ENCODE assay signal across 1 cellular context in the genomic region with DNA sequence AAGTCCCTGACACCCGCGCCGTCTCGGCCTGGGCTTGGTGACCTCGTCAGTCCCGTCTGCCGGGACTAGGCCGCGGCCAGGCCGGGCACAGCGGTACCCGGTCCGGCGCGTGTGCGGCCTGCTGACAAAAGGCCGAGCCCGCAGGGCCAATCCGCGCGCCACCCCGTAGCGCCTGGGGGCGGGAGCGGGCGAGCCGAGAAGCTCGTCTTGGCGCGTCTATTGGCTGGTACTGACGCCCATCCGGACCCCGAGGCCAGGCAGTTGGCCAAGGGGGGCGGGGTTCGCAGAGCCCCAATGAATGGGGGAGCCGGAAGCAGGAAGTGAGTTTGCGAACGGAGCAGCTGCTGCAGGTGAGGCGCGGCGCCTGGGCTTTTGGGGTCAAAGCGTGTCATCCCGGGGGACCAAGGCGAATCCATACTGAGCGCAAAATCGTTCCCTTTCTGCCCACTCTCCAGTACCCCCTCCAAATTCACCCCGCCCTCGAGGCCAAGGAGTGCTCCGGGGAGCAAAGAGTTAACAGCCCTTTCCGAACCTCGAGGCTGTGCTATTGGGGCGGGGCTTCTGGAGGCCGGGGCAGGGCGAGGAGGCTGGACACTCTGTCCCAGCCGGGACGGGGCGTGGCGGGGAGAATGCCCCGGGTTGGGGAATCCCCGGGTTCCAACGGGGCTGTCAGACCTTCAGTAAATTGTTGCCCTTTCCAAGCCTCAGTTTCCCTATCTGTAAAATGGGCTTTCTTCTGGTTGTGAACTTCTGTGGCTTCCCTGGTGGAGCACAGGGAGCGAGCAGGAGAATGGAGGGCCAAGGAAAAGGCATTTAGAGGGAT.
TF ChIP-seq lines count a peak whose summit lies in the region.

A gene with protein sequence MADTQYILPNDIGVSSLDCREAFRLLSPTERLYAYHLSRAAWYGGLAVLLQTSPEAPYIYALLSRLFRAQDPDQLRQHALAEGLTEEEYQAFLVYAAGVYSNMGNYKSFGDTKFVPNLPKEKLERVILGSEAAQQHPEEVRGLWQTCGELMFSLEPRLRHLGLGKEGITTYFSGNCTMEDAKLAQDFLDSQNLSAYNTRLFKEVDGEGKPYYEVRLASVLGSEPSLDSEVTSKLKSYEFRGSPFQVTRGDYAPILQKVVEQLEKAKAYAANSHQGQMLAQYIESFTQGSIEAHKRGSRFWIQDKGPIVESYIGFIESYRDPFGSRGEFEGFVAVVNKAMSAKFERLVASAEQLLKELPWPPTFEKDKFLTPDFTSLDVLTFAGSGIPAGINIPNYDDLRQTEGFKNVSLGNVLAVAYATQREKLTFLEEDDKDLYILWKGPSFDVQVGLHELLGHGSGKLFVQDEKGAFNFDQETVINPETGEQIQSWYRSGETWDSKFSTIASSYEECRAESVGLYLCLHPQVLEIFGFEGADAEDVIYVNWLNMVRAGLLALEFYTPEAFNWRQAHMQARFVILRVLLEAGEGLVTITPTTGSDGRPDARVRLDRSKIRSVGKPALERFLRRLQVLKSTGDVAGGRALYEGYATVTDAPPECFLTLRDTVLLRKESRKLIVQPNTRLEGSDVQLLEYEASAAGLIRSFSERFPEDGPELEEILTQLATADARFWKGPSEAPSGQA (plus strand): TSS at position 319 of the 823 bp plus-strand sequence. CDS start 1,767 bp downstream, outside the sequence.

TF ChIP-seq in GM12878, 131 proteins besides CTCF, POLR2A, EP300 and RAD21 (continued from another document and continues in another):
- TF ChIP-seq NKRF (conservative IDR thresholded peaks at IDR 0.05), result peak; percentile 87
- TF ChIP-seq BCLAF1 (IDR thresholded peaks at IDR 0.05), result no peak
- TF ChIP-seq CREM (IDR thresholded peaks at IDR 0.05; ENCODE audit: low read depth), result peak; percentile 58
- TF ChIP-seq IKZF1 (conservative IDR thresholded peaks at IDR 0.05), result peak; percentile 74
- TF ChIP-seq RUNX3 (IDR thresholded peaks at IDR 0.05; ENCODE audit: low read length), result no peak; the same call in none of the 2 replicates
- no peak for TF ChIP-seq WRNIP1 (IDR thresholded peaks at IDR 0.05; ENCODE audit: borderline replicate concordance, low read depth, low read length)
- no peak for TF ChIP-seq SIX5 (IDR thresholded peaks at IDR 0.05; ENCODE audit: low read depth, low read length, severe bottlenecking)
- TF ChIP-seq DPF2 (IDR thresholded peaks at IDR 0.05), result peak; percentile 96
- 0 out of 2 replicates have a peak, but pooled peaks have one; percentile 71 for TF ChIP-seq RCOR1 (conservative IDR thresholded peaks at IDR 0.05; ENCODE audit: low read depth, low read length)
- TF ChIP-seq, protein P1, sequence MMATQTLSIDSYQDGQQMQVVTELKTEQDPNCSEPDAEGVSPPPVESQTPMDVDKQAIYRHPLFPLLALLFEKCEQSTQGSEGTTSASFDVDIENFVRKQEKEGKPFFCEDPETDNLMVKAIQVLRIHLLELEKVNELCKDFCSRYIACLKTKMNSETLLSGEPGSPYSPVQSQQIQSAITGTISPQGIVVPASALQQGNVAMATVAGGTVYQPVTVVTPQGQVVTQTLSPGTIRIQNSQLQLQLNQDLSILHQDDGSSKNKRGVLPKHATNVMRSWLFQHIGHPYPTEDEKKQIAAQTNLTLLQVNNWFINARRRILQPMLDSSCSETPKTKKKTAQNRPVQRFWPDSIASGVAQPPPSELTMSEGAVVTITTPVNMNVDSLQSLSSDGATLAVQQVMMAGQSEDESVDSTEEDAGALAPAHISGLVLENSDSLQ (IDR thresholded peaks at IDR 0.05), result peak; percentile 99
- TF ChIP-seq MEF2B (IDR thresholded peaks at IDR 0.05; ENCODE audit: partially characterized antibody, poor library complexity, severe bottlenecking), result peak; percentile 48
- 0 out of 2 replicates have a peak, but pooled peaks have one; percentile 37 for TF ChIP-seq TCF3 (IDR thresholded peaks at IDR 0.05; ENCODE audit: borderline replicate concordance, insufficient read depth, low read depth, low read length)
- no peak for TF ChIP-seq ZSCAN29 (IDR thresholded peaks at IDR 0.05)
- TF ChIP-seq HDGF (IDR thresholded peaks at IDR 0.05), result peak; percentile 72; the same call in 1 of the 2 replicates
- TF ChIP-seq ZNF274 (IDR thresholded peaks at IDR 0.05; ENCODE audit: insufficient read depth, insufficient read length), result no peak
- TF ChIP-seq, protein P2, sequence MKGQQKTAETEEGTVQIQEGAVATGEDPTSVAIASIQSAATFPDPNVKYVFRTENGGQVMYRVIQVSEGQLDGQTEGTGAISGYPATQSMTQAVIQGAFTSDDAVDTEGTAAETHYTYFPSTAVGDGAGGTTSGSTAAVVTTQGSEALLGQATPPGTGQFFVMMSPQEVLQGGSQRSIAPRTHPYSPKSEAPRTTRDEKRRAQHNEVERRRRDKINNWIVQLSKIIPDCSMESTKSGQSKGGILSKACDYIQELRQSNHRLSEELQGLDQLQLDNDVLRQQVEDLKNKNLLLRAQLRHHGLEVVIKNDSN (IDR thresholded peaks at IDR 0.05; ENCODE audit: borderline replicate concordance, extremely low read length, insufficient read depth, low read depth, low read length), result no peak
- peak; percentile 83; the same call in 1 of the 2 replicates for TF ChIP-seq GATAD2B (conservative IDR thresholded peaks at IDR 0.05; ENCODE audit: low read depth)
- TF ChIP-seq, protein P3, sequence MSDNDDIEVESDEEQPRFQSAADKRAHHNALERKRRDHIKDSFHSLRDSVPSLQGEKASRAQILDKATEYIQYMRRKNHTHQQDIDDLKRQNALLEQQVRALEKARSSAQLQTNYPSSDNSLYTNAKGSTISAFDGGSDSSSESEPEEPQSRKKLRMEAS (IDR thresholded peaks at IDR 0.05; ENCODE audit: low read depth, low read length), result peak; percentile 13; the same call in 1 of the 2 replicates
- no peak for TF ChIP-seq RFX5 (IDR thresholded peaks at IDR 0.05; ENCODE audit: low read depth, low read length)
- peak; percentile 33; the same call in 1 of the 2 replicates for TF ChIP-seq CBFB (IDR thresholded peaks at IDR 0.05; ENCODE audit: low read depth)
- TF ChIP-seq HCFC1 (IDR thresholded peaks at IDR 0.05; ENCODE audit: low read length), result peak; percentile 38
- no peak for TF ChIP-seq FOXK2 (IDR thresholded peaks at IDR 0.05)
- TF ChIP-seq, protein P4, sequence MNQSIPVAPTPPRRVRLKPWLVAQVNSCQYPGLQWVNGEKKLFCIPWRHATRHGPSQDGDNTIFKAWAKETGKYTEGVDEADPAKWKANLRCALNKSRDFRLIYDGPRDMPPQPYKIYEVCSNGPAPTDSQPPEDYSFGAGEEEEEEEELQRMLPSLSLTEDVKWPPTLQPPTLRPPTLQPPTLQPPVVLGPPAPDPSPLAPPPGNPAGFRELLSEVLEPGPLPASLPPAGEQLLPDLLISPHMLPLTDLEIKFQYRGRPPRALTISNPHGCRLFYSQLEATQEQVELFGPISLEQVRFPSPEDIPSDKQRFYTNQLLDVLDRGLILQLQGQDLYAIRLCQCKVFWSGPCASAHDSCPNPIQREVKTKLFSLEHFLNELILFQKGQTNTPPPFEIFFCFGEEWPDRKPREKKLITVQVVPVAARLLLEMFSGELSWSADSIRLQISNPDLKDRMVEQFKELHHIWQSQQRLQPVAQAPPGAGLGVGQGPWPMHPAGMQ (IDR thresholded peaks at IDR 0.05; ENCODE audit: borderline replicate concordance), result no peak
- TF ChIP-seq BCL3 (IDR thresholded peaks at IDR 0.05; ENCODE audit: borderline replicate concordance, insufficient read depth, low read depth, low read length, poor library complexity, severe bottlenecking), result no peak
- TF ChIP-seq EZH2 (IDR thresholded peaks at IDR 0.05; ENCODE audit: borderline replicate concordance, control insufficient read depth, low read depth, low read length), result no peak
- no peak for TF ChIP-seq CEBPB (IDR thresholded peaks at IDR 0.05; ENCODE audit: borderline replicate concordance in 1 of 2, low read depth in 2 of 2, low read length in 2 of 2)
- no peak for TF ChIP-seq JUND (IDR thresholded peaks at IDR 0.05; ENCODE audit: low read depth, low read length)
- no peak for TF ChIP-seq CBX3 (IDR thresholded peaks at IDR 0.05; ENCODE audit: borderline replicate concordance, low read depth)
- TF ChIP-seq MXI1 (IDR thresholded peaks at IDR 0.05; ENCODE audit: low read depth, low read length), result peak; percentile 84
- TF ChIP-seq POU2F2 (IDR thresholded peaks at IDR 0.05; ENCODE audit: borderline replicate concordance, low read depth, low read length), result peak; percentile 57; the same call in 2 of the 3 replicates
- TF ChIP-seq PAX5 (IDR thresholded peaks at IDR 0.05; ENCODE audit: borderline replicate concordance, low read depth, low read length), result no peak; the same call in 1 of the 2 replicates
- 0 out of 4 replicates have a peak, but pooled peaks of 1 of the 2 experiments have one; percentile 3 for TF ChIP-seq SRF (IDR thresholded peaks at IDR 0.05; ENCODE audit: low read depth in 2 of 2, low read length in 2 of 2)
- TF ChIP-seq POLR2AphosphoS5 (IDR thresholded peaks at IDR 0.05; ENCODE audit: low read length), result peak; percentile 87
- peak; percentile 22; the same call in 1 of the 2 replicates for TF ChIP-seq NFYA (IDR thresholded peaks at IDR 0.05; ENCODE audit: borderline replicate concordance, low read depth, low read length)
- TF ChIP-seq BCL11A (IDR thresholded peaks at IDR 0.05; ENCODE audit: low read depth, low read length), result no peak
- peak; percentile 53; the same call in 1 of the 2 replicates for TF ChIP-seq CREB1 (IDR thresholded peaks at IDR 0.05; ENCODE audit: low read depth)
- peak; percentile 87 for TF ChIP-seq NBN (IDR thresholded peaks at IDR 0.05)
- peak; percentile 79 for TF ChIP-seq SMARCA5 (IDR thresholded peaks at IDR 0.05)
- no peak for TF ChIP-seq MYB (IDR thresholded peaks at IDR 0.05; ENCODE audit: borderline replicate concordance, low read depth, low read length)
- TF ChIP-seq ELK1 (IDR thresholded peaks at IDR 0.05; ENCODE audit: low read depth, low read length), result peak; percentile 74
- 0 out of 3 replicates have a peak, but pooled peaks of 1 of the 2 experiments have one; percentile 26 for TF ChIP-seq EGR1 (IDR thresholded peaks at IDR 0.05; ENCODE audit: borderline replicate concordance in 1 of 2, low read depth in 2 of 2, low read length in 2 of 2)
- TF ChIP-seq SP1 (IDR thresholded peaks at IDR 0.05; ENCODE audit: low read depth, low read length), result peak; percentile 94
- TF ChIP-seq CHD2 (IDR thresholded peaks at IDR 0.05; ENCODE audit: borderline replicate concordance, low read depth, low read length), result peak; percentile 90
- no peak for TF ChIP-seq NRF1 (conservative IDR thresholded peaks at IDR 0.05; ENCODE audit: low read depth, low read length)
- TF ChIP-seq IKZF2 (IDR thresholded peaks at IDR 0.05), result no peak
- TF ChIP-seq STAT1 (conservative IDR thresholded peaks at IDR 0.05), result 0 out of 2 replicates have a peak, but pooled peaks have one; percentile 66
- TF ChIP-seq SIN3A (IDR thresholded peaks at IDR 0.05; ENCODE audit: low read depth, low read length), result peak; percentile 80
